1 cellular context compared by ENCODE assay signal in the genomic region with DNA sequence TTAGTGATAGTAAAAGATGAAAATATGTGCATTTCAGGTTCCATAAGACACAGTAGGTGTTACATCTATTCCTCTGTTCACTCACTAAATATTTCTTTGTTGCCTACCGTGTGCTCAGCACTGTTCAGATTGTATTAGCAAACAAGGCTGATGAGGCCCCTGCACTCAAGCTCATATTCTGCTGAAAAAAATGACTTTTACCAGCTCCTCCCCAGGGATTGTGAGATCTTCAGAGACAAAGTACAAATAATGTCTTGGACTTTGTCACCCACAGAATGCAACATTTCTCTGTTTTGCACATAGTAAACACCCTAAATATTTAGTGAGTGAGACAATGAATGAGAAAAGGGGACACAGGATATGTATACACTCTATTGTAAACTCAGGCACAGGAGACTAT.
TF ChIP-seq lines count a peak whose summit lies in the region.

No MANE protein-coding gene starts in this region.

TF ChIP-seq in GM23338, 12 proteins besides CTCF, POLR2A, EP300 and RAD21 (continued from another document):
- TF ChIP-seq, protein P1, sequence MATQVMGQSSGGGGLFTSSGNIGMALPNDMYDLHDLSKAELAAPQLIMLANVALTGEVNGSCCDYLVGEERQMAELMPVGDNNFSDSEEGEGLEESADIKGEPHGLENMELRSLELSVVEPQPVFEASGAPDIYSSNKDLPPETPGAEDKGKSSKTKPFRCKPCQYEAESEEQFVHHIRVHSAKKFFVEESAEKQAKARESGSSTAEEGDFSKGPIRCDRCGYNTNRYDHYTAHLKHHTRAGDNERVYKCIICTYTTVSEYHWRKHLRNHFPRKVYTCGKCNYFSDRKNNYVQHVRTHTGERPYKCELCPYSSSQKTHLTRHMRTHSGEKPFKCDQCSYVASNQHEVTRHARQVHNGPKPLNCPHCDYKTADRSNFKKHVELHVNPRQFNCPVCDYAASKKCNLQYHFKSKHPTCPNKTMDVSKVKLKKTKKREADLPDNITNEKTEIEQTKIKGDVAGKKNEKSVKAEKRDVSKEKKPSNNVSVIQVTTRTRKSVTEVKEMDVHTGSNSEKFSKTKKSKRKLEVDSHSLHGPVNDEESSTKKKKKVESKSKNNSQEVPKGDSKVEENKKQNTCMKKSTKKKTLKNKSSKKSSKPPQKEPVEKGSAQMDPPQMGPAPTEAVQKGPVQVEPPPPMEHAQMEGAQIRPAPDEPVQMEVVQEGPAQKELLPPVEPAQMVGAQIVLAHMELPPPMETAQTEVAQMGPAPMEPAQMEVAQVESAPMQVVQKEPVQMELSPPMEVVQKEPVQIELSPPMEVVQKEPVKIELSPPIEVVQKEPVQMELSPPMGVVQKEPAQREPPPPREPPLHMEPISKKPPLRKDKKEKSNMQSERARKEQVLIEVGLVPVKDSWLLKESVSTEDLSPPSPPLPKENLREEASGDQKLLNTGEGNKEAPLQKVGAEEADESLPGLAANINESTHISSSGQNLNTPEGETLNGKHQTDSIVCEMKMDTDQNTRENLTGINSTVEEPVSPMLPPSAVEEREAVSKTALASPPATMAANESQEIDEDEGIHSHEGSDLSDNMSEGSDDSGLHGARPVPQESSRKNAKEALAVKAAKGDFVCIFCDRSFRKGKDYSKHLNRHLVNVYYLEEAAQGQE (IDR thresholded peaks at IDR 0.05; ENCODE audit: unreplicated experiment): no peak
- TF ChIP-seq EZH2 (IDR thresholded peaks at IDR 0.05; ENCODE audit: low read depth, unreplicated experiment): no peak
- TF ChIP-seq JUNB (IDR thresholded peaks at IDR 0.05; ENCODE audit: unreplicated experiment): no peak
- no peak for TF ChIP-seq EZH2phosphoT487 (IDR thresholded peaks at IDR 0.05; ENCODE audit: unreplicated experiment)
- TF ChIP-seq, protein P2, sequence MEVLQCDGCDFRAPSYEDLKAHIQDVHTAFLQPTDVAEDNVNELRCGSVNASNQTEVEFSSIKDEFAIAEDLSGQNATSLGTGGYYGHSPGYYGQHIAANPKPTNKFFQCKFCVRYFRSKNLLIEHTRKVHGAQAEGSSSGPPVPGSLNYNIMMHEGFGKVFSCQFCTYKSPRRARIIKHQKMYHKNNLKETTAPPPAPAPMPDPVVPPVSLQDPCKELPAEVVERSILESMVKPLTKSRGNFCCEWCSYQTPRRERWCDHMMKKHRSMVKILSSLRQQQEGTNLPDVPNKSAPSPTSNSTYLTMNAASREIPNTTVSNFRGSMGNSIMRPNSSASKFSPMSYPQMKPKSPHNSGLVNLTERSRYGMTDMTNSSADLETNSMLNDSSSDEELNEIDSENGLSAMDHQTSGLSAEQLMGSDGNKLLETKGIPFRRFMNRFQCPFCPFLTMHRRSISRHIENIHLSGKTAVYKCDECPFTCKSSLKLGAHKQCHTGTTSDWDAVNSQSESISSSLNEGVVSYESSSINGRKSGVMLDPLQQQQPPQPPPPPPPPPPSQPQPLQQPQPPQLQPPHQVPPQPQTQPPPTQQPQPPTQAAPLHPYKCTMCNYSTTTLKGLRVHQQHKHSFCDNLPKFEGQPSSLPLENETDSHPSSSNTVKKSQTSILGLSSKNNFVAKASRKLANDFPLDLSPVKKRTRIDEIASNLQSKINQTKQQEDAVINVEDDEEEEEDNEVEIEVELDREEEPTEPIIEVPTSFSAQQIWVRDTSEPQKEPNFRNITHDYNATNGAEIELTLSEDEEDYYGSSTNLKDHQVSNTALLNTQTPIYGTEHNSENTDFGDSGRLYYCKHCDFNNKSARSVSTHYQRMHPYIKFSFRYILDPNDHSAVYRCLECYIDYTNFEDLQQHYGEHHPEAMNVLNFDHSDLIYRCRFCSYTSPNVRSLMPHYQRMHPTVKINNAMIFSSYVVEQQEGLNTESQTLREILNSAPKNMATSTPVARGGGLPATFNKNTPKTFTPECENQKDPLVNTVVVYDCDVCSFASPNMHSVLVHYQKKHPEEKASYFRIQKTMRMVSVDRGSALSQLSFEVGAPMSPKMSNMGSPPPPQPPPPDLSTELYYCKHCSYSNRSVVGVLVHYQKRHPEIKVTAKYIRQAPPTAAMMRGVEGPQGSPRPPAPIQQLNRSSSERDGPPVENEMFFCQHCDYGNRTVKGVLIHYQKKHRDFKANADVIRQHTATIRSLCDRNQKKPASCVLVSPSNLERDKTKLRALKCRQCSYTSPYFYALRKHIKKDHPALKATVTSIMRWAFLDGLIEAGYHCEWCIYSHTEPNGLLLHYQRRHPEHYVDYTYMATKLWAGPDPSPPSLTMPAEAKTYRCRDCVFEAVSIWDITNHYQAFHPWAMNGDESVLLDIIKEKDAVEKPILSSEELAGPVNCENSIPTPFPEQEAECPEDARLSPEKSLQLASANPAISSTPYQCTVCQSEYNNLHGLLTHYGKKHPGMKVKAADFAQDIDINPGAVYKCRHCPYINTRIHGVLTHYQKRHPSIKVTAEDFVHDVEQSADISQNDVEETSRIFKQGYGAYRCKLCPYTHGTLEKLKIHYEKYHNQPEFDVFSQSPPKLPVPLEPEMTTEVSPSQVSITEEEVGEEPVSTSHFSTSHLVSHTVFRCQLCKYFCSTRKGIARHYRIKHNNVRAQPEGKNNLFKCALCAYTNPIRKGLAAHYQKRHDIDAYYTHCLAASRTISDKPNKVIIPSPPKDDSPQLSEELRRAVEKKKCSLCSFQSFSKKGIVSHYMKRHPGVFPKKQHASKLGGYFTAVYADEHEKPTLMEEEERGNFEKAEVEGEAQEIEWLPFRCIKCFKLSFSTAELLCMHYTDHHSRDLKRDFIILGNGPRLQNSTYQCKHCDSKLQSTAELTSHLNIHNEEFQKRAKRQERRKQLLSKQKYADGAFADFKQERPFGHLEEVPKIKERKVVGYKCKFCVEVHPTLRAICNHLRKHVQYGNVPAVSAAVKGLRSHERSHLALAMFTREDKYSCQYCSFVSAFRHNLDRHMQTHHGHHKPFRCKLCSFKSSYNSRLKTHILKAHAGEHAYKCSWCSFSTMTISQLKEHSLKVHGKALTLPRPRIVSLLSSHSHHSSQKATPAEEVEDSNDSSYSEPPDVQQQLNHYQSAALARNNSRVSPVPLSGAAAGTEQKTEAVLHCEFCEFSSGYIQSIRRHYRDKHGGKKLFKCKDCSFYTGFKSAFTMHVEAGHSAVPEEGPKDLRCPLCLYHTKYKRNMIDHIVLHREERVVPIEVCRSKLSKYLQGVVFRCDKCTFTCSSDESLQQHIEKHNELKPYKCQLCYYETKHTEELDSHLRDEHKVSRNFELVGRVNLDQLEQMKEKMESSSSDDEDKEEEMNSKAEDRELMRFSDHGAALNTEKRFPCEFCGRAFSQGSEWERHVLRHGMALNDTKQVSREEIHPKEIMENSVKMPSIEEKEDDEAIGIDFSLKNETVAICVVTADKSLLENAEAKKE (CRISPR knock-in tag; IDR thresholded peaks at IDR 0.05): no peak
- TF ChIP-seq CREB1 (CRISPR knock-in tag; IDR thresholded peaks at IDR 0.05; ENCODE audit: low read depth): no peak
TF ChIP-seq in GM23338: peak in this region for 0.
